In the genomic region with DNA sequence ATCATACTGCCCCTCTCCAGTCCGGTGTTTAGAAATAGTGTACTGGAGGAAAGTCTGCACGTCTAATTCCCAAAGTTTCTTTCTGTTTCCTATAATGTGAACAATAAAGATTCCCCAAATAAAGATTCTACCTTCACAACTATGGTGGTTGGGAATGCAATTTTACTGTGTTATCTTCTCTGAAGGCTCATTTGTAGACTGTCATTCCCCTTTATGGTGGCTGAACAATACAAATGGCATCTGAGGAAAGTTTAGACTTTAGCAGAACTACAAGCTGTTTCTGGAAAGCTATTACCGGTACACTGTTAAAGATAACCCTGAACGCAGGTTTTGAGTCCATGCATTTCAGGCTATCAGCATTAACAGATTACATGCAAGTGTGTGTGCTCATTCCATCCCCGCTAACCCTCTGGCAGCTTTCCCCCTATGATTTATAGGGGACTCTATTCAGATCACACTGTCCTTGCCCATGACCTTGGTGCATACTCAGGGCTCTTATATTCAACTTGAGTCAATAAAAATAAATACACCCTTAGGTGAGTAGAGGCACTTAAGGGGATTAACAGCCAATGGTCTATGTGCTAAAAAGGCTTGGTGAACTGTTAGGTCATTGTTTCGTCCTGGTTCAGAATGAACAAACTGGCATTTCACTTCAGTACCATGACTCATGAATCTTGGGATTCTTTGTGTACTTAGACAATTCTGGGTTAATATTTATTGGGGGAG, we compare ENCODE assay signal across 1 cellular context.
TF ChIP-seq lines count a peak whose summit lies in the region.

No MANE protein-coding gene starts in this region.

TF ChIP-seq in HEK293, 187 proteins besides CTCF, POLR2A, EP300 and RAD21 (continued from another document and continues in another):
- TF ChIP-seq ZNF174 (tag by site-specific recombination; IDR thresholded peaks at IDR 0.05) = no peak
- 0 out of 2 replicates have a peak, but pooled peaks have one; percentile 4 for TF ChIP-seq PRDM1 (tag by site-specific recombination; IDR thresholded peaks at IDR 0.05)
- TF ChIP-seq ZNF670 (tag by site-specific recombination; IDR thresholded peaks at IDR 0.05; ENCODE audit: low read depth) = no peak
- TF ChIP-seq GLIS2 (tag by site-specific recombination; IDR thresholded peaks at IDR 0.05) = no peak
- TF ChIP-seq, protein P1, sequence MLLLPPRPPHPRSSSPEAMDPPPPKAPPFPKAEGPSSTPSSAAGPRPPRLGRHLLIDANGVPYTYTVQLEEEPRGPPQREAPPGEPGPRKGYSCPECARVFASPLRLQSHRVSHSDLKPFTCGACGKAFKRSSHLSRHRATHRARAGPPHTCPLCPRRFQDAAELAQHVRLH (tag by site-specific recombination; IDR thresholded peaks at IDR 0.05) = no peak
- TF ChIP-seq SP2 (tag by site-specific recombination; IDR thresholded peaks at IDR 0.05) = no peak
- TF ChIP-seq SCRT2 (tag by site-specific recombination; IDR thresholded peaks at IDR 0.05) = no peak
- no peak for TF ChIP-seq ZIC2 (tag by site-specific recombination; IDR thresholded peaks at IDR 0.05)
- TF ChIP-seq ZNF558 (tag by site-specific recombination; IDR thresholded peaks at IDR 0.05) = 0 out of 2 replicates have a peak, but pooled peaks have one; percentile 12
- TF ChIP-seq, protein P2, sequence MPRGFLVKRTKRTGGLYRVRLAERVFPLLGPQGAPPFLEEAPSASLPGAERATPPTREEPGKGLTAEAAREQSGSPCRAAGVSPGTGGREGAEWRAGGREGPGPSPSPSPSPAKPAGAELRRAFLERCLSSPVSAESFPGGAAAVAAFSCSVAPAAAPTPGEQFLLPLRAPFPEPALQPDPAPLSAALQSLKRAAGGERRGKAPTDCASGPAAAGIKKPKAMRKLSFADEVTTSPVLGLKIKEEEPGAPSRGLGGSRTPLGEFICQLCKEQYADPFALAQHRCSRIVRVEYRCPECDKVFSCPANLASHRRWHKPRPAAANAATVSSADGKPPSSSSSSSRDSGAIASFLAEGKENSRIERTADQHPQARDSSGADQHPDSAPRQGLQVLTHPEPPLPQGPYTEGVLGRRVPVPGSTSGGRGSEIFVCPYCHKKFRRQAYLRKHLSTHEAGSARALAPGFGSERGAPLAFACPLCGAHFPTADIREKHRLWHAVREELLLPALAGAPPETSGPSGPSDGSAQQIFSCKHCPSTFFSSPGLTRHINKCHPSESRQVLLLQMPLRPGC (tag by site-specific recombination; IDR thresholded peaks at IDR 0.05) = no peak
- no peak for TF ChIP-seq ZNF792 (tag by site-specific recombination; IDR thresholded peaks at IDR 0.05)
- no peak for TF ChIP-seq OVOL3 (tag by site-specific recombination; IDR thresholded peaks at IDR 0.05)
- no peak for TF ChIP-seq ZNF529 (tag by site-specific recombination; IDR thresholded peaks at IDR 0.05; ENCODE audit: insufficient replicate concordance)
- no peak for TF ChIP-seq ZFP3 (tag by site-specific recombination; IDR thresholded peaks at IDR 0.05; ENCODE audit: low read depth)
- TF ChIP-seq ZNF658 (tag by site-specific recombination; IDR thresholded peaks at IDR 0.05) = no peak
- TF ChIP-seq, protein P3, sequence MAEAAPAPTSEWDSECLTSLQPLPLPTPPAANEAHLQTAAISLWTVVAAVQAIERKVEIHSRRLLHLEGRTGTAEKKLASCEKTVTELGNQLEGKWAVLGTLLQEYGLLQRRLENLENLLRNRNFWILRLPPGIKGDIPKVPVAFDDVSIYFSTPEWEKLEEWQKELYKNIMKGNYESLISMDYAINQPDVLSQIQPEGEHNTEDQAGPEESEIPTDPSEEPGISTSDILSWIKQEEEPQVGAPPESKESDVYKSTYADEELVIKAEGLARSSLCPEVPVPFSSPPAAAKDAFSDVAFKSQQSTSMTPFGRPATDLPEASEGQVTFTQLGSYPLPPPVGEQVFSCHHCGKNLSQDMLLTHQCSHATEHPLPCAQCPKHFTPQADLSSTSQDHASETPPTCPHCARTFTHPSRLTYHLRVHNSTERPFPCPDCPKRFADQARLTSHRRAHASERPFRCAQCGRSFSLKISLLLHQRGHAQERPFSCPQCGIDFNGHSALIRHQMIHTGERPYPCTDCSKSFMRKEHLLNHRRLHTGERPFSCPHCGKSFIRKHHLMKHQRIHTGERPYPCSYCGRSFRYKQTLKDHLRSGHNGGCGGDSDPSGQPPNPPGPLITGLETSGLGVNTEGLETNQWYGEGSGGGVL (tag by site-specific recombination; IDR thresholded peaks at IDR 0.05) = no peak
- TF ChIP-seq KLF9 (tag by site-specific recombination; IDR thresholded peaks at IDR 0.05; ENCODE audit: low read depth) = no peak
- TF ChIP-seq ZNF555 (tag by site-specific recombination; conservative IDR thresholded peaks at IDR 0.05) = no peak
- TF ChIP-seq, protein P4, sequence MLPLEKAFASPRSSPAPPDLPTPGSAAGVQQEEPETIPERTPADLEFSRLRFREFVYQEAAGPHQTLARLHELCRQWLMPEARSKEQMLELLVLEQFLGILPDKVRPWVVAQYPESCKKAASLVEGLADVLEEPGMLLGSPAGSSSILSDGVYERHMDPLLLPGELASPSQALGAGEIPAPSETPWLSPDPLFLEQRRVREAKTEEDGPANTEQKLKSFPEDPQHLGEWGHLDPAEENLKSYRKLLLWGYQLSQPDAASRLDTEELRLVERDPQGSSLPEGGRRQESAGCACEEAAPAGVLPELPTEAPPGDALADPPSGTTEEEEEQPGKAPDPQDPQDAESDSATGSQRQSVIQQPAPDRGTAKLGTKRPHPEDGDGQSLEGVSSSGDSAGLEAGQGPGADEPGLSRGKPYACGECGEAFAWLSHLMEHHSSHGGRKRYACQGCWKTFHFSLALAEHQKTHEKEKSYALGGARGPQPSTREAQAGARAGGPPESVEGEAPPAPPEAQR (tag by site-specific recombination; IDR thresholded peaks at IDR 0.05) = no peak
- TF ChIP-seq ZBTB48 (tag by site-specific recombination; IDR thresholded peaks at IDR 0.05) = no peak
- no peak for TF ChIP-seq ZNF10 (tag by site-specific recombination; IDR thresholded peaks at IDR 0.05)
- no peak for TF ChIP-seq GLI4 (tag by site-specific recombination; IDR thresholded peaks at IDR 0.05)
- TF ChIP-seq ZNF629 (tag by site-specific recombination; IDR thresholded peaks at IDR 0.05) = peak; percentile 77
- TF ChIP-seq MYNN (tag by site-specific recombination; IDR thresholded peaks at IDR 0.05; ENCODE audit: borderline replicate concordance) = peak; percentile 76
- TF ChIP-seq ZBTB1 (tag by site-specific recombination; IDR thresholded peaks at IDR 0.05) = no peak
- TF ChIP-seq, protein P5, sequence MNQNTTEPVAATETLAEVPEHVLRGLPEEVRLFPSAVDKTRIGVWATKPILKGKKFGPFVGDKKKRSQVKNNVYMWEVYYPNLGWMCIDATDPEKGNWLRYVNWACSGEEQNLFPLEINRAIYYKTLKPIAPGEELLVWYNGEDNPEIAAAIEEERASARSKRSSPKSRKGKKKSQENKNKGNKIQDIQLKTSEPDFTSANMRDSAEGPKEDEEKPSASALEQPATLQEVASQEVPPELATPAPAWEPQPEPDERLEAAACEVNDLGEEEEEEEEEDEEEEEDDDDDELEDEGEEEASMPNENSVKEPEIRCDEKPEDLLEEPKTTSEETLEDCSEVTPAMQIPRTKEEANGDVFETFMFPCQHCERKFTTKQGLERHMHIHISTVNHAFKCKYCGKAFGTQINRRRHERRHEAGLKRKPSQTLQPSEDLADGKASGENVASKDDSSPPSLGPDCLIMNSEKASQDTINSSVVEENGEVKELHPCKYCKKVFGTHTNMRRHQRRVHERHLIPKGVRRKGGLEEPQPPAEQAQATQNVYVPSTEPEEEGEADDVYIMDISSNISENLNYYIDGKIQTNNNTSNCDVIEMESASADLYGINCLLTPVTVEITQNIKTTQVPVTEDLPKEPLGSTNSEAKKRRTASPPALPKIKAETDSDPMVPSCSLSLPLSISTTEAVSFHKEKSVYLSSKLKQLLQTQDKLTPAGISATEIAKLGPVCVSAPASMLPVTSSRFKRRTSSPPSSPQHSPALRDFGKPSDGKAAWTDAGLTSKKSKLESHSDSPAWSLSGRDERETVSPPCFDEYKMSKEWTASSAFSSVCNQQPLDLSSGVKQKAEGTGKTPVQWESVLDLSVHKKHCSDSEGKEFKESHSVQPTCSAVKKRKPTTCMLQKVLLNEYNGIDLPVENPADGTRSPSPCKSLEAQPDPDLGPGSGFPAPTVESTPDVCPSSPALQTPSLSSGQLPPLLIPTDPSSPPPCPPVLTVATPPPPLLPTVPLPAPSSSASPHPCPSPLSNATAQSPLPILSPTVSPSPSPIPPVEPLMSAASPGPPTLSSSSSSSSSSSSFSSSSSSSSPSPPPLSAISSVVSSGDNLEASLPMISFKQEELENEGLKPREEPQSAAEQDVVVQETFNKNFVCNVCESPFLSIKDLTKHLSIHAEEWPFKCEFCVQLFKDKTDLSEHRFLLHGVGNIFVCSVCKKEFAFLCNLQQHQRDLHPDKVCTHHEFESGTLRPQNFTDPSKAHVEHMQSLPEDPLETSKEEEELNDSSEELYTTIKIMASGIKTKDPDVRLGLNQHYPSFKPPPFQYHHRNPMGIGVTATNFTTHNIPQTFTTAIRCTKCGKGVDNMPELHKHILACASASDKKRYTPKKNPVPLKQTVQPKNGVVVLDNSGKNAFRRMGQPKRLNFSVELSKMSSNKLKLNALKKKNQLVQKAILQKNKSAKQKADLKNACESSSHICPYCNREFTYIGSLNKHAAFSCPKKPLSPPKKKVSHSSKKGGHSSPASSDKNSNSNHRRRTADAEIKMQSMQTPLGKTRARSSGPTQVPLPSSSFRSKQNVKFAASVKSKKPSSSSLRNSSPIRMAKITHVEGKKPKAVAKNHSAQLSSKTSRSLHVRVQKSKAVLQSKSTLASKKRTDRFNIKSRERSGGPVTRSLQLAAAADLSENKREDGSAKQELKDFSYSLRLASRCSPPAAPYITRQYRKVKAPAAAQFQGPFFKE (tag by site-specific recombination; IDR thresholded peaks at IDR 0.05; ENCODE audit: borderline replicate concordance) = no peak
- TF ChIP-seq REPIN1 (tag by site-specific recombination; IDR thresholded peaks at IDR 0.05; ENCODE audit: low read depth) = no peak
- TF ChIP-seq ZNF623 (tag by site-specific recombination; IDR thresholded peaks at IDR 0.05) = no peak
- no peak for TF ChIP-seq RBAK (tag by site-specific recombination; IDR thresholded peaks at IDR 0.05)
- TF ChIP-seq, protein P6, sequence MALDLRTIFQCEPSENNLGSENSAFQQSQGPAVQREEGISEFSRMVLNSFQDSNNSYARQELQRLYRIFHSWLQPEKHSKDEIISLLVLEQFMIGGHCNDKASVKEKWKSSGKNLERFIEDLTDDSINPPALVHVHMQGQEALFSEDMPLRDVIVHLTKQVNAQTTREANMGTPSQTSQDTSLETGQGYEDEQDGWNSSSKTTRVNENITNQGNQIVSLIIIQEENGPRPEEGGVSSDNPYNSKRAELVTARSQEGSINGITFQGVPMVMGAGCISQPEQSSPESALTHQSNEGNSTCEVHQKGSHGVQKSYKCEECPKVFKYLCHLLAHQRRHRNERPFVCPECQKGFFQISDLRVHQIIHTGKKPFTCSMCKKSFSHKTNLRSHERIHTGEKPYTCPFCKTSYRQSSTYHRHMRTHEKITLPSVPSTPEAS (tag by site-specific recombination; IDR thresholded peaks at IDR 0.05) = no peak
- TF ChIP-seq ZNF701 (tag by site-specific recombination; IDR thresholded peaks at IDR 0.05) = no peak
- TF ChIP-seq, protein P7, sequence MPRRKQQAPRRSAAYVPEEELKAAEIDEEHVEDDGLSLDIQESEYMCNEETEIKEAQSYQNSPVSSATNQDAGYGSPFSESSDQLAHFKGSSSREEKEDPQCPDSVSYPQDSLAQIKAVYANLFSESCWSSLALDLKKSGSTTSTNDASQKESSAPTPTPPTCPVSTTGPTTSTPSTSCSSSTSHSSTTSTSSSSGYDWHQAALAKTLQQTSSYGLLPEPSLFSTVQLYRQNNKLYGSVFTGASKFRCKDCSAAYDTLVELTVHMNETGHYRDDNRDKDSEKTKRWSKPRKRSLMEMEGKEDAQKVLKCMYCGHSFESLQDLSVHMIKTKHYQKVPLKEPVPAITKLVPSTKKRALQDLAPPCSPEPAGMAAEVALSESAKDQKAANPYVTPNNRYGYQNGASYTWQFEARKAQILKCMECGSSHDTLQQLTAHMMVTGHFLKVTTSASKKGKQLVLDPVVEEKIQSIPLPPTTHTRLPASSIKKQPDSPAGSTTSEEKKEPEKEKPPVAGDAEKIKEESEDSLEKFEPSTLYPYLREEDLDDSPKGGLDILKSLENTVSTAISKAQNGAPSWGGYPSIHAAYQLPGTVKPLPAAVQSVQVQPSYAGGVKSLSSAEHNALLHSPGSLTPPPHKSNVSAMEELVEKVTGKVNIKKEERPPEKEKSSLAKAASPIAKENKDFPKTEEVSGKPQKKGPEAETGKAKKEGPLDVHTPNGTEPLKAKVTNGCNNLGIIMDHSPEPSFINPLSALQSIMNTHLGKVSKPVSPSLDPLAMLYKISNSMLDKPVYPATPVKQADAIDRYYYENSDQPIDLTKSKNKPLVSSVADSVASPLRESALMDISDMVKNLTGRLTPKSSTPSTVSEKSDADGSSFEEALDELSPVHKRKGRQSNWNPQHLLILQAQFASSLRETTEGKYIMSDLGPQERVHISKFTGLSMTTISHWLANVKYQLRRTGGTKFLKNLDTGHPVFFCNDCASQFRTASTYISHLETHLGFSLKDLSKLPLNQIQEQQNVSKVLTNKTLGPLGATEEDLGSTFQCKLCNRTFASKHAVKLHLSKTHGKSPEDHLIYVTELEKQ (tag by site-specific recombination; IDR thresholded peaks at IDR 0.05; ENCODE audit: borderline replicate concordance) = peak; percentile 26; the same call in 1 of the 2 replicates
- TF ChIP-seq, protein P8, sequence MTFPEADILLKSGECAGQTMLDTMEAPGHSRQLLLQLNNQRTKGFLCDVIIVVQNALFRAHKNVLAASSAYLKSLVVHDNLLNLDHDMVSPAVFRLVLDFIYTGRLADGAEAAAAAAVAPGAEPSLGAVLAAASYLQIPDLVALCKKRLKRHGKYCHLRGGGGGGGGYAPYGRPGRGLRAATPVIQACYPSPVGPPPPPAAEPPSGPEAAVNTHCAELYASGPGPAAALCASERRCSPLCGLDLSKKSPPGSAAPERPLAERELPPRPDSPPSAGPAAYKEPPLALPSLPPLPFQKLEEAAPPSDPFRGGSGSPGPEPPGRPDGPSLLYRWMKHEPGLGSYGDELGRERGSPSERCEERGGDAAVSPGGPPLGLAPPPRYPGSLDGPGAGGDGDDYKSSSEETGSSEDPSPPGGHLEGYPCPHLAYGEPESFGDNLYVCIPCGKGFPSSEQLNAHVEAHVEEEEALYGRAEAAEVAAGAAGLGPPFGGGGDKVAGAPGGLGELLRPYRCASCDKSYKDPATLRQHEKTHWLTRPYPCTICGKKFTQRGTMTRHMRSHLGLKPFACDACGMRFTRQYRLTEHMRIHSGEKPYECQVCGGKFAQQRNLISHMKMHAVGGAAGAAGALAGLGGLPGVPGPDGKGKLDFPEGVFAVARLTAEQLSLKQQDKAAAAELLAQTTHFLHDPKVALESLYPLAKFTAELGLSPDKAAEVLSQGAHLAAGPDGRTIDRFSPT (tag by site-specific recombination; IDR thresholded peaks at IDR 0.05) = no peak
- TF ChIP-seq ZNF561 (tag by site-specific recombination; IDR thresholded peaks at IDR 0.05; ENCODE audit: borderline replicate concordance) = no peak
- no peak for TF ChIP-seq ZNF114 (tag by site-specific recombination; IDR thresholded peaks at IDR 0.05)
- no peak for TF ChIP-seq EGR2 (tag by site-specific recombination; IDR thresholded peaks at IDR 0.05; ENCODE audit: low read depth)
- no peak for TF ChIP-seq ZNF211 (tag by site-specific recombination; IDR thresholded peaks at IDR 0.05; ENCODE audit: low read depth)
- no peak for TF ChIP-seq ZFHX2 (tag by site-specific recombination; conservative IDR thresholded peaks at IDR 0.05)
- TF ChIP-seq ZNF391 (tag by site-specific recombination; IDR thresholded peaks at IDR 0.05; ENCODE audit: borderline replicate concordance, low read depth) = no peak
- no peak for TF ChIP-seq ZNF239 (tag by site-specific recombination; IDR thresholded peaks at IDR 0.05)
- no peak for TF ChIP-seq ZNF416 (tag by site-specific recombination; IDR thresholded peaks at IDR 0.05)
- TF ChIP-seq SCRT1 (tag by site-specific recombination; IDR thresholded peaks at IDR 0.05; ENCODE audit: borderline replicate concordance) = no peak
- TF ChIP-seq TCF7L2 (IDR thresholded peaks at IDR 0.05; ENCODE audit: borderline replicate concordance, low read depth, low read length) = no peak
- no peak for TF ChIP-seq ZNF521 (tag by site-specific recombination; IDR thresholded peaks at IDR 0.05)
